Comparison of ENCODE assay signal across 1 cellular context in genomic region chr17:81665205-81666091, GRCh38.
A peak's percentile ranks its signal among the peaks of the same experiment; 100 is the strongest.
TF ChIP-seq lines count a peak whose summit lies in the region.

No MANE protein-coding gene starts in this region.

TF ChIP-seq in GM12878, 131 proteins besides CTCF, POLR2A, EP300 and RAD21:
- TF ChIP-seq FOXM1 (IDR thresholded peaks at IDR 0.05; ENCODE audit: low read depth, low read length) (no peak), ZBTB11 (CRISPR knock-in tag; IDR thresholded peaks at IDR 0.05) (0 out of 2 replicates have a peak, but pooled peaks have one; percentile 18), MEF2B (IDR thresholded peaks at IDR 0.05; ENCODE audit: partially characterized antibody, poor library complexity, severe bottlenecking) (peak; percentile 13), GABPA (IDR thresholded peaks at IDR 0.05; ENCODE audit: low read depth) (no peak), BACH1 (IDR thresholded peaks at IDR 0.05; ENCODE audit: borderline replicate concordance) (0 out of 2 replicates have a peak, but pooled peaks have one; percentile 29), MXI1 (IDR thresholded peaks at IDR 0.05; ENCODE audit: low read depth, low read length) (peak; percentile 91), TAF1 (IDR thresholded peaks at IDR 0.05; ENCODE audit: borderline replicate concordance, low read depth, low read length) (peak; percentile 61; the same call in 1 of the 2 replicates), CEBPZ (IDR thresholded peaks at IDR 0.05; ENCODE audit: low read depth, low read length) (no peak), RFX5 (IDR thresholded peaks at IDR 0.05; ENCODE audit: low read depth, low read length) (no peak), IRF4 (IDR thresholded peaks at IDR 0.05; ENCODE audit: low read depth, low read length) (peak; percentile 25; the same call in 1 of the 2 replicates), PML (IDR thresholded peaks at IDR 0.05; ENCODE audit: low read length) (peak; percentile 4; the same call in 1 of the 2 replicates), BMI1 (IDR thresholded peaks at IDR 0.05; ENCODE audit: borderline replicate concordance) (no peak), PAX5 (IDR thresholded peaks at IDR 0.05; ENCODE audit: borderline replicate concordance, low read depth, low read length) (peak; percentile 28; the same call in 1 of the 2 replicates), POLR2AphosphoS5 (IDR thresholded peaks at IDR 0.05; ENCODE audit: low read length) (peak; percentile 68; the same call in 1 of the 2 replicates), YY1 (IDR thresholded peaks at IDR 0.05; ENCODE audit: low read depth, low read length) (peak; percentile 95), POU2F2 (IDR thresholded peaks at IDR 0.05; ENCODE audit: borderline replicate concordance, low read depth, low read length) (no peak), CBX5 (IDR thresholded peaks at IDR 0.05; ENCODE audit: low read depth) (no peak), TCF3 (IDR thresholded peaks at IDR 0.05; ENCODE audit: borderline replicate concordance, insufficient read depth, low read depth, low read length) (0 out of 2 replicates have a peak, but pooled peaks have one; percentile 16), MYC (IDR thresholded peaks at IDR 0.05; ENCODE audit: insufficient read depth, insufficient read length, insufficient replicate concordance, low read length, severe bottlenecking) (peak; percentile 94), ZNF687 (IDR thresholded peaks at IDR 0.05) (peak; percentile 94), MAX (IDR thresholded peaks at IDR 0.05; ENCODE audit: low read depth, low read length) (peak; percentile 92), RELB (IDR thresholded peaks at IDR 0.05; ENCODE audit: low read depth) (0 out of 2 replicates have a peak, but pooled peaks have one; percentile 34), CREM (IDR thresholded peaks at IDR 0.05; ENCODE audit: low read depth) (peak; percentile 35; the same call in 1 of the 2 replicates), CBFB (IDR thresholded peaks at IDR 0.05; ENCODE audit: low read depth) (no peak), NRF1 (conservative IDR thresholded peaks at IDR 0.05; ENCODE audit: low read depth, low read length) (no peak), CHD2 (IDR thresholded peaks at IDR 0.05; ENCODE audit: borderline replicate concordance, low read depth, low read length) (0 out of 2 replicates have a peak, but pooled peaks have one; percentile 36), RELA (IDR thresholded peaks at IDR 0.05; ENCODE audit: borderline replicate concordance, partially characterized antibody) (no peak)
